In the genomic region with DNA sequence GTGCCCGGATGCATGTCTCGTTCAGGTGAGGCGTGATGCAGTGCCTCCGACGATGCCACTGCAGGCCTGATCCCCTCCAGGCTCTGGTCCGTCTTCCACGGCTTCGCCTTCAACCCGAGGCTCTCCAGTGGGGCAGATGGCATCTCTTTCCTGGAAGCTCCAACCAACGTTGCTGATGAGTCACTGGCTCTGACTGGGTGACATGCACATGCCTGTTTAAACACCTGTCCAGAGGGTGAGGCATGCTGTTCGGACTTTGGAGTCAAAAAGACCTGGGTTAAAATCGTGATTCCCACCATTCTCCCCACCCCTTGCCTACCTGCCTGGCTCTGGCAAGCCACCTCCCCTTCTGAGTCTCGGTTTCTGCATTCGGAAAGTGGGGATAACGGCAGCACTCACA, we compare ENCODE assay signal across 1 cellular context.
TF ChIP-seq lines count a peak whose summit lies in the region.

No MANE protein-coding gene starts in this region.

TF ChIP-seq in HepG2, 621 proteins besides CTCF, POLR2A, EP300 and RAD21:
- TF ChIP-seq BHLHE40 (IDR thresholded peaks at IDR 0.05; ENCODE audit: low read length) (0 out of 2 replicates have a peak, but pooled peaks have one; percentile 7), ZNF580 (CRISPR knock-in tag; IDR thresholded peaks at IDR 0.05; ENCODE audit: borderline replicate concordance, low read depth) (no peak), ZNF329 (CRISPR knock-in tag; IDR thresholded peaks at IDR 0.05; ENCODE audit: low read depth) (no peak), NR1H2 (CRISPR knock-in tag; IDR thresholded peaks at IDR 0.05; ENCODE audit: borderline replicate concordance, low read depth) (no peak), ZNF883 (CRISPR knock-in tag; IDR thresholded peaks at IDR 0.05; ENCODE audit: not compliant biosample characterization) (no peak), ERF (CRISPR knock-in tag; IDR thresholded peaks at IDR 0.05) (no peak), CREB1 (IDR thresholded peaks at IDR 0.05) (peak; percentile 34), CREB1 (CRISPR knock-in tag; IDR thresholded peaks at IDR 0.05) (no peak), FOSL2 (CRISPR knock-in tag; IDR thresholded peaks at IDR 0.05) (peak; percentile 50; the same call in 1 of the 2 replicates)
